Comparison of ENCODE assay signal across 1 cellular context in the genomic region with DNA sequence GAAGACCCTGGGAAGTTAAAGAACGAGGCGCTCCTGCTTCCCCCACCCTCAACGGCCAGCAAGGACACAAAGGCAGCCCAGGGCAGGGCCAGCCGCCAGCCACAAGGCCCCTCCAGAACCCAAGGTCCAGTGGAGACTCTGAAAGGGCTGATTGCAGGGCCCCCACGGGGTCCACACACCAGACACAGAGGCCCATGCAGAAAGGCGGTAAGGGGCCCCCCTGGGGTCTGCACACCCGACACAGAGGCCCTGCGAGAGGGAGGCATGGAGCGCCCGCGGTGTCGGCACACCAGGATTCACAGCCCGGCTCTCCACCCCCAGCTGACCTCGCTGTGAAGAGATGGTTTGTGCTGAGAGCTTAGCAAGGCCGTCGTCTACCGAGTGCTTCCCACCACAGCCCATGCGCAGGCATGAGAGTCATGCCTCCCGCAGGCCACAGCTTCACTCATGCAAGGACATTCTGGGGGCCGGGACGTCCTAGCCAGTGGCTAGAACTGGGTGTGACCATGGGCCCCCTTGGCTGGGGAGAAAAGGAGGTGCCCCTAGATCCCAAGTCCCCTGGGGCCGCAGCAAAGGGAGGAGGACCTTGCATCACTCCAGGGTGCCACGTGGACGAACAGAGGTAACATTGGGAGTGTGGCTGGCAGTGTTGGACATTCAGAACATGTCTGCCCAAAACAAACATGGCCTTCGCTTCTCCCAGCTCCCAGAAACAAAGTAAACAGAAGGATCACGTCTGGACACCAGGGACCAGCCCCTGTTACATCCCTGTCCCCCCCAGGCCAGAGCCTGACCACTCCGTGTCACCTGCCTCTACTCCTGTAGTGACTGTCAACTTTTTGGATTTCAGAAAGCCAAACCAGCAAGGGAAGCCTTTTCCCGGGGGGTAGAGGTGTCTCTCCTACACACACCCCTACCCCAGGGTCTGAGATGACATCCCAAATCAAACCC.
TF ChIP-seq lines count a peak whose summit lies in the region.

No MANE protein-coding gene starts in this region.

TF ChIP-seq in HepG2, 621 proteins besides CTCF, POLR2A, EP300 and RAD21 (continued from another document and continues in another):
- TF ChIP-seq, protein P1, sequence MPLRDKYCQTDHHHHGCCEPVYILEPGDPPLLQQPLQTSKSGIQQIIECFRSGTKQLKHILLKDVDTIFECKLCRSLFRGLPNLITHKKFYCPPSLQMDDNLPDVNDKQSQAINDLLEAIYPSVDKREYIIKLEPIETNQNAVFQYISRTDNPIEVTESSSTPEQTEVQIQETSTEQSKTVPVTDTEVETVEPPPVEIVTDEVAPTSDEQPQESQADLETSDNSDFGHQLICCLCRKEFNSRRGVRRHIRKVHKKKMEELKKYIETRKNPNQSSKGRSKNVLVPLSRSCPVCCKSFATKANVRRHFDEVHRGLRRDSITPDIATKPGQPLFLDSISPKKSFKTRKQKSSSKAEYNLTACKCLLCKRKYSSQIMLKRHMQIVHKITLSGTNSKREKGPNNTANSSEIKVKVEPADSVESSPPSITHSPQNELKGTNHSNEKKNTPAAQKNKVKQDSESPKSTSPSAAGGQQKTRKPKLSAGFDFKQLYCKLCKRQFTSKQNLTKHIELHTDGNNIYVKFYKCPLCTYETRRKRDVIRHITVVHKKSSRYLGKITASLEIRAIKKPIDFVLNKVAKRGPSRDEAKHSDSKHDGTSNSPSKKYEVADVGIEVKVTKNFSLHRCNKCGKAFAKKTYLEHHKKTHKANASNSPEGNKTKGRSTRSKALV (CRISPR knock-in tag; IDR thresholded peaks at IDR 0.05), result no peak
- TF ChIP-seq FOXJ3 (CRISPR knock-in tag; IDR thresholded peaks at IDR 0.05; ENCODE audit: borderline replicate concordance) (peak; percentile 62; the same call in 1 of the 2 replicates), HNRNPH1 (optimal IDR thresholded peaks at IDR 0.05; ENCODE audit: low read depth, low read length) (no peak), SIN3A (IDR thresholded peaks at IDR 0.05; ENCODE audit: borderline replicate concordance, low read depth, low read length) (peak; percentile 54; the same call in 1 of the 2 replicates), ZNF703 (CRISPR knock-in tag; IDR thresholded peaks at IDR 0.05; ENCODE audit: borderline replicate concordance) (no peak), SMARCE1 (IDR thresholded peaks at IDR 0.05; ENCODE audit: borderline replicate concordance) (no peak), ZNF329 (CRISPR knock-in tag; IDR thresholded peaks at IDR 0.05; ENCODE audit: low read depth) (0 out of 2 replicates have a peak, but pooled peaks have one; percentile 24), ZNF343 (CRISPR knock-in tag; IDR thresholded peaks at IDR 0.05) (0 out of 2 replicates have a peak, but pooled peaks have one; percentile 55), ZNF430 (CRISPR knock-in tag; IDR thresholded peaks at IDR 0.05) (peak; percentile 93), ZNF841 (CRISPR knock-in tag; IDR thresholded peaks at IDR 0.05; ENCODE audit: borderline replicate concordance) (no peak), FOXP1 (IDR thresholded peaks at IDR 0.05) (no peak), FOXP1 (CRISPR knock-in tag; IDR thresholded peaks at IDR 0.05) (0 out of 2 replicates have a peak, but pooled peaks have one; percentile 25), PHF21A (CRISPR knock-in tag; IDR thresholded peaks at IDR 0.05) (peak; percentile 80), ZNF547 (CRISPR knock-in tag; IDR thresholded peaks at IDR 0.05) (no peak), PCBP2 (optimal IDR thresholded peaks at IDR 0.05; ENCODE audit: low read depth, low read length, poor library complexity, severe bottlenecking) (no peak), NCOA5 (CRISPR knock-in tag; IDR thresholded peaks at IDR 0.05) (no peak), ZNF746 (CRISPR knock-in tag; IDR thresholded peaks at IDR 0.05) (peak; percentile 63; the same call in 1 of the 2 replicates), ETV6 (CRISPR knock-in tag; conservative IDR thresholded peaks at IDR 0.05) (no peak), ARID2 (CRISPR knock-in tag; IDR thresholded peaks at IDR 0.05; ENCODE audit: borderline replicate concordance) (no peak), ATF7 (IDR thresholded peaks at IDR 0.05) (no peak), ATF7 (CRISPR knock-in tag; IDR thresholded peaks at IDR 0.05) (peak; percentile 31; the same call in 1 of the 2 replicates), KDM5A (IDR thresholded peaks at IDR 0.05; ENCODE audit: borderline replicate concordance, low read length) (no peak), PHF20 (CRISPR knock-in tag; IDR thresholded peaks at IDR 0.05) (peak; percentile 29; the same call in 1 of the 2 replicates), SP140L (CRISPR knock-in tag; IDR thresholded peaks at IDR 0.05; ENCODE audit: borderline replicate concordance) (no peak), NPAS2 (CRISPR knock-in tag; IDR thresholded peaks at IDR 0.05; ENCODE audit: borderline replicate concordance) (no peak), TCF12 (IDR thresholded peaks at IDR 0.05) (no peak), TCF12 (CRISPR knock-in tag; IDR thresholded peaks at IDR 0.05) (no peak), NCOA2 (CRISPR knock-in tag; IDR thresholded peaks at IDR 0.05) (peak; percentile 42; the same call in 1 of the 2 replicates), ZNF564 (CRISPR knock-in tag; IDR thresholded peaks at IDR 0.05) (no peak), MED8 (CRISPR knock-in tag; IDR thresholded peaks at IDR 0.05; ENCODE audit: insufficient replicate concordance) (no peak), SP4 (CRISPR knock-in tag; IDR thresholded peaks at IDR 0.05) (peak; percentile 50; the same call in 1 of the 2 replicates), ZNF781 (CRISPR knock-in tag; IDR thresholded peaks at IDR 0.05; ENCODE audit: borderline replicate concordance, not compliant biosample characterization) (no peak)
- TF ChIP-seq, protein P2, sequence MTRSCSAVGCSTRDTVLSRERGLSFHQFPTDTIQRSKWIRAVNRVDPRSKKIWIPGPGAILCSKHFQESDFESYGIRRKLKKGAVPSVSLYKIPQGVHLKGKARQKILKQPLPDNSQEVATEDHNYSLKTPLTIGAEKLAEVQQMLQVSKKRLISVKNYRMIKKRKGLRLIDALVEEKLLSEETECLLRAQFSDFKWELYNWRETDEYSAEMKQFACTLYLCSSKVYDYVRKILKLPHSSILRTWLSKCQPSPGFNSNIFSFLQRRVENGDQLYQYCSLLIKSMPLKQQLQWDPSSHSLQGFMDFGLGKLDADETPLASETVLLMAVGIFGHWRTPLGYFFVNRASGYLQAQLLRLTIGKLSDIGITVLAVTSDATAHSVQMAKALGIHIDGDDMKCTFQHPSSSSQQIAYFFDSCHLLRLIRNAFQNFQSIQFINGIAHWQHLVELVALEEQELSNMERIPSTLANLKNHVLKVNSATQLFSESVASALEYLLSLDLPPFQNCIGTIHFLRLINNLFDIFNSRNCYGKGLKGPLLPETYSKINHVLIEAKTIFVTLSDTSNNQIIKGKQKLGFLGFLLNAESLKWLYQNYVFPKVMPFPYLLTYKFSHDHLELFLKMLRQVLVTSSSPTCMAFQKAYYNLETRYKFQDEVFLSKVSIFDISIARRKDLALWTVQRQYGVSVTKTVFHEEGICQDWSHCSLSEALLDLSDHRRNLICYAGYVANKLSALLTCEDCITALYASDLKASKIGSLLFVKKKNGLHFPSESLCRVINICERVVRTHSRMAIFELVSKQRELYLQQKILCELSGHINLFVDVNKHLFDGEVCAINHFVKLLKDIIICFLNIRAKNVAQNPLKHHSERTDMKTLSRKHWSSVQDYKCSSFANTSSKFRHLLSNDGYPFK (CRISPR knock-in tag; IDR thresholded peaks at IDR 0.05; ENCODE audit: borderline replicate concordance), result no peak; the same call in 1 of the 2 replicates
- TF ChIP-seq, protein P3, sequence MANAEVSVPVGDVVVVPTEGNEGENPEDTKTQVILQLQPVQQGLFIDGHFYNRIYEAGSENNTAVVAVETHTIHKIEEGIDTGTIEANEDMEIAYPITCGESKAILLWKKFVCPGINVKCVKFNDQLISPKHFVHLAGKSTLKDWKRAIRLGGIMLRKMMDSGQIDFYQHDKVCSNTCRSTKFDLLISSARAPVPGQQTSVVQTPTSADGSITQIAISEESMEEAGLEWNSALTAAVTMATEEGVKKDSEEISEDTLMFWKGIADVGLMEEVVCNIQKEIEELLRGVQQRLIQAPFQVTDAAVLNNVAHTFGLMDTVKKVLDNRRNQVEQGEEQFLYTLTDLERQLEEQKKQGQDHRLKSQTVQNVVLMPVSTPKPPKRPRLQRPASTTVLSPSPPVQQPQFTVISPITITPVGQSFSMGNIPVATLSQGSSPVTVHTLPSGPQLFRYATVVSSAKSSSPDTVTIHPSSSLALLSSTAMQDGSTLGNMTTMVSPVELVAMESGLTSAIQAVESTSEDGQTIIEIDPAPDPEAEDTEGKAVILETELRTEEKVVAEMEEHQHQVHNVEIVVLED (CRISPR knock-in tag; IDR thresholded peaks at IDR 0.05; ENCODE audit: borderline replicate concordance), result no peak; the same call in 1 of the 2 replicates
- TF ChIP-seq, protein P4, sequence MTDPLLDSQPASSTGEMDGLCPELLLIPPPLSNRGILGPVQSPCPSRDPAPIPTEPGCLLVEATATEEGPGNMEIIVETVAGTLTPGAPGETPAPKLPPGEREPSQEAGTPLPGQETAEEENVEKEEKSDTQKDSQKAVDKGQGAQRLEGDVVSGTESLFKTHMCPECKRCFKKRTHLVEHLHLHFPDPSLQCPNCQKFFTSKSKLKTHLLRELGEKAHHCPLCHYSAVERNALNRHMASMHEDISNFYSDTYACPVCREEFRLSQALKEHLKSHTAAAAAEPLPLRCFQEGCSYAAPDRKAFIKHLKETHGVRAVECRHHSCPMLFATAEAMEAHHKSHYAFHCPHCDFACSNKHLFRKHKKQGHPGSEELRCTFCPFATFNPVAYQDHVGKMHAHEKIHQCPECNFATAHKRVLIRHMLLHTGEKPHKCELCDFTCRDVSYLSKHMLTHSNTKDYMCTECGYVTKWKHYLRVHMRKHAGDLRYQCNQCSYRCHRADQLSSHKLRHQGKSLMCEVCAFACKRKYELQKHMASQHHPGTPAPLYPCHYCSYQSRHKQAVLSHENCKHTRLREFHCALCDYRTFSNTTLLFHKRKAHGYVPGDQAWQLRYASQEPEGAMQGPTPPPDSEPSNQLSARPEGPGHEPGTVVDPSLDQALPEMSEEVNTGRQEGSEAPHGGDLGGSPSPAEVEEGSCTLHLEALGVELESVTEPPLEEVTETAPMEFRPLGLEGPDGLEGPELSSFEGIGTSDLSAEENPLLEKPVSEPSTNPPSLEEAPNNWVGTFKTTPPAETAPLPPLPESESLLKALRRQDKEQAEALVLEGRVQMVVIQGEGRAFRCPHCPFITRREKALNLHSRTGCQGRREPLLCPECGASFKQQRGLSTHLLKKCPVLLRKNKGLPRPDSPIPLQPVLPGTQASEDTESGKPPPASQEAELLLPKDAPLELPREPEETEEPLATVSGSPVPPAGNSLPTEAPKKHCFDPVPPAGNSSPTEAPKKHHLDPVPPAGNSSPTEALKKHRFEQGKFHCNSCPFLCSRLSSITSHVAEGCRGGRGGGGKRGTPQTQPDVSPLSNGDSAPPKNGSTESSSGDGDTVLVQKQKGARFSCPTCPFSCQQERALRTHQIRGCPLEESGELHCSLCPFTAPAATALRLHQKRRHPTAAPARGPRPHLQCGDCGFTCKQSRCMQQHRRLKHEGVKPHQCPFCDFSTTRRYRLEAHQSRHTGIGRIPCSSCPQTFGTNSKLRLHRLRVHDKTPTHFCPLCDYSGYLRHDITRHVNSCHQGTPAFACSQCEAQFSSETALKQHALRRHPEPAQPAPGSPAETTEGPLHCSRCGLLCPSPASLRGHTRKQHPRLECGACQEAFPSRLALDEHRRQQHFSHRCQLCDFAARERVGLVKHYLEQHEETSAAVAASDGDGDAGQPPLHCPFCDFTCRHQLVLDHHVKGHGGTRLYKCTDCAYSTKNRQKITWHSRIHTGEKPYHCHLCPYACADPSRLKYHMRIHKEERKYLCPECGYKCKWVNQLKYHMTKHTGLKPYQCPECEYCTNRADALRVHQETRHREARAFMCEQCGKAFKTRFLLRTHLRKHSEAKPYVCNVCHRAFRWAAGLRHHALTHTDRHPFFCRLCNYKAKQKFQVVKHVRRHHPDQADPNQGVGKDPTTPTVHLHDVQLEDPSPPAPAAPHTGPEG (CRISPR knock-in tag; IDR thresholded peaks at IDR 0.05), result 0 out of 2 replicates have a peak, but pooled peaks have one; percentile 52
- TF ChIP-seq, protein P5, sequence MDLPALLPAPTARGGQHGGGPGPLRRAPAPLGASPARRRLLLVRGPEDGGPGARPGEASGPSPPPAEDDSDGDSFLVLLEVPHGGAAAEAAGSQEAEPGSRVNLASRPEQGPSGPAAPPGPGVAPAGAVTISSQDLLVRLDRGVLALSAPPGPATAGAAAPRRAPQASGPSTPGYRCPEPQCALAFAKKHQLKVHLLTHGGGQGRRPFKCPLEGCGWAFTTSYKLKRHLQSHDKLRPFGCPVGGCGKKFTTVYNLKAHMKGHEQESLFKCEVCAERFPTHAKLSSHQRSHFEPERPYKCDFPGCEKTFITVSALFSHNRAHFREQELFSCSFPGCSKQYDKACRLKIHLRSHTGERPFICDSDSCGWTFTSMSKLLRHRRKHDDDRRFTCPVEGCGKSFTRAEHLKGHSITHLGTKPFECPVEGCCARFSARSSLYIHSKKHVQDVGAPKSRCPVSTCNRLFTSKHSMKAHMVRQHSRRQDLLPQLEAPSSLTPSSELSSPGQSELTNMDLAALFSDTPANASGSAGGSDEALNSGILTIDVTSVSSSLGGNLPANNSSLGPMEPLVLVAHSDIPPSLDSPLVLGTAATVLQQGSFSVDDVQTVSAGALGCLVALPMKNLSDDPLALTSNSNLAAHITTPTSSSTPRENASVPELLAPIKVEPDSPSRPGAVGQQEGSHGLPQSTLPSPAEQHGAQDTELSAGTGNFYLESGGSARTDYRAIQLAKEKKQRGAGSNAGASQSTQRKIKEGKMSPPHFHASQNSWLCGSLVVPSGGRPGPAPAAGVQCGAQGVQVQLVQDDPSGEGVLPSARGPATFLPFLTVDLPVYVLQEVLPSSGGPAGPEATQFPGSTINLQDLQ (CRISPR knock-in tag; IDR thresholded peaks at IDR 0.05), result no peak
- TF ChIP-seq, protein P6, sequence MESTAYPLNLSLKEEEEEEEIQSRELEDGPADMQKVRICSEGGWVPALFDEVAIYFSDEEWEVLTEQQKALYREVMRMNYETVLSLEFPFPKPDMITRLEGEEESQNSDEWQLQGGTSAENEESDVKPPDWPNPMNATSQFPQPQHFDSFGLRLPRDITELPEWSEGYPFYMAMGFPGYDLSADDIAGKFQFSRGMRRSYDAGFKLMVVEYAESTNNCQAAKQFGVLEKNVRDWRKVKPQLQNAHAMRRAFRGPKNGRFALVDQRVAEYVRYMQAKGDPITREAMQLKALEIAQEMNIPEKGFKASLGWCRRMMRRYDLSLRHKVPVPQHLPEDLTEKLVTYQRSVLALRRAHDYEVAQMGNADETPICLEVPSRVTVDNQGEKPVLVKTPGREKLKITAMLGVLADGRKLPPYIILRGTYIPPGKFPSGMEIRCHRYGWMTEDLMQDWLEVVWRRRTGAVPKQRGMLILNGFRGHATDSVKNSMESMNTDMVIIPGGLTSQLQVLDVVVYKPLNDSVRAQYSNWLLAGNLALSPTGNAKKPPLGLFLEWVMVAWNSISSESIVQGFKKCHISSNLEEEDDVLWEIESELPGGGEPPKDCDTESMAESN (CRISPR knock-in tag; conservative IDR thresholded peaks at IDR 0.05), result 0 out of 2 replicates have a peak, but pooled peaks have one; percentile 35
- TF ChIP-seq, protein P7, sequence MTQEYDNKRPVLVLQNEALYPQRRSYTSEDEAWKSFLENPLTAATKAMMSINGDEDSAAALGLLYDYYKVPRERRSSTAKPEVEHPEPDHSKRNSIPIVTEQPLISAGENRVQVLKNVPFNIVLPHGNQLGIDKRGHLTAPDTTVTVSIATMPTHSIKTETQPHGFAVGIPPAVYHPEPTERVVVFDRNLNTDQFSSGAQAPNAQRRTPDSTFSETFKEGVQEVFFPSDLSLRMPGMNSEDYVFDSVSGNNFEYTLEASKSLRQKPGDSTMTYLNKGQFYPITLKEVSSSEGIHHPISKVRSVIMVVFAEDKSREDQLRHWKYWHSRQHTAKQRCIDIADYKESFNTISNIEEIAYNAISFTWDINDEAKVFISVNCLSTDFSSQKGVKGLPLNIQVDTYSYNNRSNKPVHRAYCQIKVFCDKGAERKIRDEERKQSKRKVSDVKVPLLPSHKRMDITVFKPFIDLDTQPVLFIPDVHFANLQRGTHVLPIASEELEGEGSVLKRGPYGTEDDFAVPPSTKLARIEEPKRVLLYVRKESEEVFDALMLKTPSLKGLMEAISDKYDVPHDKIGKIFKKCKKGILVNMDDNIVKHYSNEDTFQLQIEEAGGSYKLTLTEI (CRISPR knock-in tag; conservative IDR thresholded peaks at IDR 0.05), result no peak
